In the genomic region with DNA sequence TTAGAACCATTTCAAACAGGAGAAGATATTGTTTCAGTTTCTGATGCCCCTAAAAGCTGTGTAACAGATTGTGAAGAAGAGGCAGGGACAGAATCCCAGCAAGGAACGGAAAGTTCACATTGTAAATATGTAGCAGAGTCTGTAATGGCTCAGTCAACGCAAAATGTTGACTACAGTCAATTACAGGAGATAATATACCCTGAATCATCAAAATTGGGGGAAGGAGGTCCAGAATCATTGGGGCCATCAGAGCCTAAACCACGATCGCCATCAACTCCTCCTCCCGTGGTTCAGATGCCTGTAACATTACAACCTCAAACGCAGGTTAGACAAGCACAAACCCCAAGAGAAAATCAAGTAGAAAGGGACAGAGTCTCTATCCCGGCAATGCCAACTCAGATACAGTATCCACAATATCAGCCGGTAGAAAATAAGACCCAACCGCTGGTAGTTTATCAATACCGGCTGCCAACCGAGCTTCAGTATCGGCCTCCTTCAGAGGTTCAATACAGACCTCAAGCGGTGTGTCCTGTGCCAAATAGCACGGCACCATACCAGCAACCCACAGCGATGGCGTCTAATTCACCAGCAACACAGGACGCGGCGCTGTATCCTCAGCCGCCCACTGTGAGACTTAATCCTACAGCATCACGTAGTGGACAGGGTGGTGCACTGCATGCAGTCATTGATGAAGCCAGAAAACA, we compare ENCODE assay signal across 8 cellular contexts. TPM values are rescaled to one million over a fixed set of nuclear protein-coding genes. Genes with fewer than 3 reads are reported as not detected.
DNase-seq lines count a peak whose midpoint lies in the region; ATAC-seq lines count a peak whose summit lies in the region.

No MANE protein-coding gene starts in this region.

- DNase-seq in ELF-1 (ENCODE audit: low read depth, low spot score), result peak; percentile 89
- DNase-seq in NCI-H524 (lab: John Stamatoyannopoulos, UW), result peak; percentile 70 to 88
- DNase-seq in activated CD4-positive, alpha-beta T cell treated with anti-CD3 and anti-CD28 coated beads, Interleukin-2, amount 50 U/mL, for 1 hour, result peak; percentile 72
- DNase-seq in dermis blood vessel endothelial cell, result peak; percentile 88
- peak; percentile 84 to 90 for DNase-seq in lung microvascular endothelial cell (ENCODE audit: low read depth in 2 of 2)
- peak; percentile 36 to 55 (median 46) for DNase-seq in stimulated activated CD4-positive, alpha-beta T cell treated with anti-CD3 and anti-CD28 coated beads, TNF-alpha, amount 100 ng/mL, for 4 hours (ENCODE audit: low read depth in 3 of 3)

- ATAC-seq in HG03139 (IDR thresholded peaks at IDR 0.05; ENCODE audit: unreplicated experiment), result peak; percentile 56
- no peak for ATAC-seq in HG02970 (IDR thresholded peaks at IDR 0.05; ENCODE audit: low FRiP score, unreplicated experiment)

RNA-seq across cellular contexts. Expression of gene IGLL1, which starts 40.8 kb away (rescaled TPM):
- total RNA-seq in dermis blood vessel endothelial cell (not detected in 2 replicates), lung microvascular endothelial cell (not detected in 2 replicates)
